In genomic region chr4:186204611-186205144, GRCh38 we compare ENCODE assay signal across 1 cellular context.
TF ChIP-seq lines count a peak whose summit lies in the region.

No MANE protein-coding gene starts in this region.

TF ChIP-seq in K562, 482 proteins besides CTCF, POLR2A, EP300 and RAD21 (continued from another document):
- TF ChIP-seq RREB1 (CRISPR knock-in tag; IDR thresholded peaks at IDR 0.05) (no peak), TARDBP (IDR thresholded peaks at IDR 0.05) (no peak), CGGBP1 (CRISPR knock-in tag; IDR thresholded peaks at IDR 0.05) (no peak), ETS2 (tag; IDR thresholded peaks at IDR 0.05; ENCODE audit: borderline replicate concordance, poor library complexity, severe bottlenecking) (no peak), RBBP5 (IDR thresholded peaks at IDR 0.05; ENCODE audit: borderline replicate concordance, insufficient read depth, low read length, poor library complexity, severe bottlenecking) (no peak), ZBTB33 (CRISPR knock-in tag; IDR thresholded peaks at IDR 0.05) (no peak), ZFPM2 (CRISPR knock-in tag; IDR thresholded peaks at IDR 0.05) (no peak), ZZZ3 (IDR thresholded peaks at IDR 0.05) (no peak), KLF1 (tag; IDR thresholded peaks at IDR 0.05) (no peak), USF1 (CRISPR knock-in tag; IDR thresholded peaks at IDR 0.05) (no peak), ZNF184 (CRISPR knock-in tag; IDR thresholded peaks at IDR 0.05) (no peak), ERF (CRISPR knock-in tag; IDR thresholded peaks at IDR 0.05) (no peak), KLF10 (CRISPR knock-in tag; IDR thresholded peaks at IDR 0.05) (no peak)
